Comparison of ENCODE assay signal across 18 cellular contexts in genomic region chr1:19512545-19512944, GRCh38. TPM values are rescaled to one million over a fixed set of nuclear protein-coding genes. Genes with fewer than 3 reads are reported as not detected.
DNase-seq lines count a peak whose midpoint lies in the region; ATAC-seq and TF ChIP-seq lines count a peak whose summit lies in the region.
"Had no signal": no experiment of that assay in that cellular context is flagged by ENCODE, and none has a peak within 500 bp of the region (broad histone marks: within the 10 kb centered on the region; RNA-seq: fewer than 3 reads in every experiment).

No MANE protein-coding gene starts in this region.

- intact Hi-C loops in activated CD4-positive, alpha-beta memory T cell treated with anti-CD3 and anti-CD28 coated beads for 36 hours (cut with micrococcal nuclease) = no loop called here
- intact Hi-C loops in head of caudate nucleus (cut with DNase I) (no loop called here), vagina (cut with DNase I) (no loop called here)

- CTCF ChIA-PET in activated CD4-positive, alpha-beta memory T cell treated with anti-CD3 and anti-CD28 coated beads for 36 hours (lab: Charles Lee) = no interaction called here
- CTCF ChIA-PET in activated CD4-positive, alpha-beta memory T cell treated with anti-CD3 and anti-CD28 coated beads, Interleukin-2, amount 10 ng/mL, durations not matched to agents 7 days and 5 days (lab: Charles Lee) = no interaction called here

- TF ChIP-seq CTCF in vagina (IDR thresholded peaks at IDR 0.05) = no peak

- no peak for TF ChIP-seq POLR2A in vagina (IDR thresholded peaks at IDR 0.05)

- ATAC-seq in GM18870 (IDR thresholded peaks at IDR 0.05; ENCODE audit: unreplicated experiment) (no peak), HG02623 (IDR thresholded peaks at IDR 0.05; ENCODE audit: unreplicated experiment) (no peak)
- ATAC-seq: foreskin keratinocyte, T-cell had no signal

- no peaks in the 10 kb centered on the region for H3K27me3 ChIP-seq in vagina
- H3K27me3 ChIP-seq: thyroid gland had no signal

- no peaks in the 10 kb centered on the region for H3K36me3 ChIP-seq in vagina
- H3K36me3 ChIP-seq: left ventricle myocardium inferior, thyroid gland had no signal

- peaks cover 2% of the 10 kb centered on the region for H3K9me3 Mint-ChIP-seq in activated CD4-positive, alpha-beta memory T cell treated with anti-CD3 and anti-CD28 coated beads for 36 hours
- peaks cover 3% of the 10 kb centered on the region for H3K9me3 Mint-ChIP-seq in activated CD4-positive, alpha-beta memory T cell treated with anti-CD3 and anti-CD28 coated beads, Interleukin-2, amount 10 ng/mL, durations not matched to agents 7 days and 5 days

- no peak overlapping the region for H3K4me3 Mint-ChIP-seq in activated CD4-positive, alpha-beta memory T cell treated with anti-CD3 and anti-CD28 coated beads for 36 hours
- no peak overlapping the region for H3K4me3 Mint-ChIP-seq in activated CD4-positive, alpha-beta memory T cell treated with anti-CD3 and anti-CD28 coated beads, Interleukin-2, amount 10 ng/mL, durations not matched to agents 7 days and 5 days
- H3K4me3 Mint-ChIP-seq: CD14-positive monocyte, T-cell had no signal

- peaks cover 20% of the 10 kb centered on the region for H3K4me1 ChIP-seq in vagina
- H3K4me1 ChIP-seq: foreskin keratinocyte, parathyroid adenoma had no signal

- peaks cover 19% of the 10 kb centered on the region for H3K4me1 Mint-ChIP-seq in activated CD4-positive, alpha-beta memory T cell treated with anti-CD3 and anti-CD28 coated beads for 36 hours (ENCODE audit: low read depth)
- H3K4me1 Mint-ChIP-seq in activated CD4-positive, alpha-beta memory T cell treated with anti-CD3 and anti-CD28 coated beads, Interleukin-2, amount 10 ng/mL, durations not matched to agents 7 days and 5 days = peaks cover 18% of the 10 kb centered on the region

- no peaks in the 10 kb centered on the region for H3K36me3 Mint-ChIP-seq in activated CD4-positive, alpha-beta memory T cell treated with anti-CD3 and anti-CD28 coated beads for 36 hours
- peaks cover 6% of the 10 kb centered on the region for H3K36me3 Mint-ChIP-seq in activated CD4-positive, alpha-beta memory T cell treated with anti-CD3 and anti-CD28 coated beads, Interleukin-2, amount 10 ng/mL, durations not matched to agents 7 days and 5 days (ENCODE audit: low read depth)
- H3K36me3 Mint-ChIP-seq: CD14-positive monocyte, T-cell had no signal

- peak overlapping the region; percentile 73 for H3K27ac ChIP-seq in vagina
- H3K27ac ChIP-seq: foreskin keratinocyte, parathyroid adenoma, VCaP had no signal

- no peak overlapping the region for H3K4me3 ChIP-seq in vagina
- H3K4me3 ChIP-seq: left ventricle myocardium inferior, thyroid gland had no signal

- no peak for DNase-seq in activated CD4-positive, alpha-beta memory T cell treated with anti-CD3 and anti-CD28 coated beads for 36 hours
- DNase-seq in activated CD4-positive, alpha-beta memory T cell treated with anti-CD3 and anti-CD28 coated beads, Interleukin-2, amount 10 ng/mL, durations not matched to agents 7 days and 5 days = no peak
- DNase-seq in astrocyte of the hippocampus (ENCODE audit: low read depth, low spot score) (peak; percentile 56), head of caudate nucleus (peak; percentile 14 to 83 (median 56)), vagina (ENCODE audit: extremely low spot score in 2 of 2) (no peak), mesenteric fat pad (ENCODE audit: low spot score) (no peak)
- DNase-seq: 8988T, DMS153, foreskin keratinocyte, left ventricle myocardium inferior, NCI-H1694, T-cell had no signal

- POLR2A ChIA-PET in activated CD4-positive, alpha-beta memory T cell treated with anti-CD3 and anti-CD28 coated beads for 36 hours (lab: Charles Lee) = no interaction called here
- POLR2A ChIA-PET in activated CD4-positive, alpha-beta memory T cell treated with anti-CD3 and anti-CD28 coated beads, Interleukin-2, amount 10 ng/mL, durations not matched to agents 7 days and 5 days (lab: Charles Lee) = no interaction called here

- peak overlapping the region; percentile 21 for H3K27ac Mint-ChIP-seq in activated CD4-positive, alpha-beta memory T cell treated with anti-CD3 and anti-CD28 coated beads for 36 hours
- H3K27ac Mint-ChIP-seq in activated CD4-positive, alpha-beta memory T cell treated with anti-CD3 and anti-CD28 coated beads, Interleukin-2, amount 10 ng/mL, durations not matched to agents 7 days and 5 days = no peak overlapping the region
- H3K27ac Mint-ChIP-seq: T-cell had no signal

- H3K9me3 ChIP-seq in vagina = no peaks in the 10 kb centered on the region
- H3K9me3 ChIP-seq: left ventricle myocardium inferior, thyroid gland had no signal

- no peaks in the 10 kb centered on the region for H3K27me3 Mint-ChIP-seq in activated CD4-positive, alpha-beta memory T cell treated with anti-CD3 and anti-CD28 coated beads for 36 hours
- no peaks in the 10 kb centered on the region for H3K27me3 Mint-ChIP-seq in activated CD4-positive, alpha-beta memory T cell treated with anti-CD3 and anti-CD28 coated beads, Interleukin-2, amount 10 ng/mL, durations not matched to agents 7 days and 5 days
- H3K27me3 Mint-ChIP-seq: T-cell had no signal

RNA-seq across cellular contexts. Expression of gene CAPZB, which starts 27.2 kb away (rescaled TPM):
- 100 to 1,000 TPM; 388 to 419 TPM for total RNA-seq in activated CD4-positive, alpha-beta memory T cell treated with anti-CD3 and anti-CD28 coated beads for 36 hours
- 100 to 1,000 TPM; 537 to 565 TPM for total RNA-seq in activated CD4-positive, alpha-beta memory T cell treated with anti-CD3 and anti-CD28 coated beads, Interleukin-2, amount 10 ng/mL, durations not matched to agents 7 days and 5 days
- total RNA-seq in vagina (152 TPM), mesenteric fat pad (260 TPM)

Comparison
In these comparisons a context has a peak if more than half of its experiments do, and no peak if none do; other contexts are left out.
1. DNase-seq: peak in astrocyte of the hippocampus (single experiment) and head of caudate nucleus (42 of 42); none in activated CD4-positive, alpha-beta memory T cell treated with anti-CD3 and anti-CD28 coated beads for 36 hours (single experiment), activated CD4-positive, alpha-beta memory T cell treated with anti-CD3 and anti-CD28 coated beads, Interleukin-2, amount 10 ng/mL, durations not matched to agents 7 days and 5 days (single experiment), vagina (0 of 2) and mesenteric fat pad (single experiment).